9 cellular contexts compared by ENCODE assay signal in the genomic region with DNA sequence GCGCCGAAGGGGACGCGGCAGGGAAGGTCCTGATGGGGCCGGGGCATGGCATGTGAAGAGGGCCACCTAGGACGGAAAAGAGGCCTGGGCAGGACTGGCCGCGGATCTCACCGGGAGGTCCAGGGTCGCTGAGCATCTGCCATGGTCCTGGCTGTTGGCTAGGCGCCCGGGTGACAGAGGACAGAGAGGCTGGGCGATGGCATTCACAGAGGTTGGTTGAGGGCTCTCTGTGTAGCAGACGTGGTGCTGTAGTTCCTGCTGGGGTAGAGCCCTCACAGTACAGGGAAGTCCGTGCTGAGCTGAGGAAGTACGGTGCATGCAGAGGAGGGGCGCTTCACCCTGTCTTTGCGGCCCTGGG. TPM values are rescaled to one million over a fixed set of nuclear protein-coding genes. Genes with fewer than 3 reads are reported as not detected.
DNase-seq lines count a peak whose midpoint lies in the region; ATAC-seq and TF ChIP-seq lines count a peak whose summit lies in the region.
"Had no signal": no experiment of that assay in that cellular context is flagged by ENCODE, and none has a peak within 500 bp of the region (broad histone marks: within the 10 kb centered on the region; RNA-seq: fewer than 3 reads in every experiment).

No MANE protein-coding gene starts in this region.

- peaks cover 67% of the 10 kb centered on the region for H3K4me1 Mint-ChIP-seq in activated CD8-positive, alpha-beta memory T cell treated with anti-CD3 and anti-CD28 coated beads, Interleukin-2, amount 10 ng/mL, durations not matched to agents 7 days and 5 days
- H3K4me1 Mint-ChIP-seq in MCF 10A (ENCODE audit: insufficient read depth, unreplicated experiment) = peaks cover 12% of the 10 kb centered on the region

- BruUV-seq in MCF 10A (replicated peaks; lab: Mats Ljungman, UMichigan) = no TSS peak

- peak overlapping the region; percentile 91 for H3K27ac Mint-ChIP-seq in activated CD8-positive, alpha-beta memory T cell treated with anti-CD3 and anti-CD28 coated beads, Interleukin-2, amount 10 ng/mL, durations not matched to agents 7 days and 5 days
- no peak overlapping the region for H3K27ac Mint-ChIP-seq in MCF 10A (ENCODE audit: low read depth, unreplicated experiment)

- H3K4me3 ChIP-seq in SK-N-MC = peak overlapping the region; percentile 86
- H3K4me3 ChIP-seq in kidney epithelial cell (ENCODE audit: low read depth, low read length) = peak overlapping the region; percentile 73

- no peaks in the 10 kb centered on the region for H3K27me3 Mint-ChIP-seq in activated CD8-positive, alpha-beta memory T cell treated with anti-CD3 and anti-CD28 coated beads, Interleukin-2, amount 10 ng/mL, durations not matched to agents 7 days and 5 days
- no peaks in the 10 kb centered on the region for H3K27me3 Mint-ChIP-seq in MCF 10A (ENCODE audit: insufficient read depth, unreplicated experiment)

- POLR2A ChIA-PET in MCF 10A (lab: Yijun Ruan, JAX) = interaction anchor here (0.6 to 8.5 kb wide), 25 partner anchors 9 to 374 kb away, joined by 3 to 134 read pairs (median 3); a partner anchor contains a TSS

- peak; percentile 58 for DNase-seq in activated CD8-positive, alpha-beta memory T cell treated with anti-CD3 and anti-CD28 coated beads, Interleukin-2, amount 10 ng/mL, durations not matched to agents 7 days and 5 days
- DNase-seq in activated CD8-positive, alpha-beta memory T cell treated with anti-CD3 and anti-CD28 coated beads, Interleukin-2, amount 50 U/mL, for 4 hours = no peak
- DNase-seq in SK-N-MC (ENCODE audit: low read depth, low spot score) (no peak), MCF 10A (ENCODE audit: unreplicated experiment) (no peak), kidney epithelial cell (ENCODE audit: low read depth) (no peak)
- peak; percentile 8 for DNase-seq in stimulated activated CD4-positive, alpha-beta T cell treated with anti-CD3 and anti-CD28 coated beads, Interleukin-4, amount 100 ng/mL, for 48 hours (ENCODE audit: low read depth in 2 of 2)

- peaks cover 14% of the 10 kb centered on the region for H3K36me3 ChIP-seq in SK-N-MC (ENCODE audit: insufficient read depth, low read length)
- no peaks in the 10 kb centered on the region for H3K36me3 ChIP-seq in kidney epithelial cell (ENCODE audit: control insufficient read depth, insufficient read depth, low read length)

- H3K27ac ChIP-seq in SK-N-MC = no peak overlapping the region

- TF ChIP-seq CTCF in MCF 10A (IDR thresholded peaks at IDR 0.05; ENCODE audit: unreplicated experiment) (no peak), kidney epithelial cell (IDR thresholded peaks at IDR 0.05; ENCODE audit: insufficient read depth, low read length, poor library complexity, severe bottlenecking) (no peak)

- peak; percentile 27 for ATAC-seq in activated CD8-positive, alpha-beta memory T cell treated with anti-CD3 and anti-CD28 coated beads, Interleukin-2, amount 10 ng/mL, durations not matched to agents 7 days and 5 days
- peak; percentile 18 for ATAC-seq in HG03139 (IDR thresholded peaks at IDR 0.05; ENCODE audit: unreplicated experiment)
- ATAC-seq in GM19324 (IDR thresholded peaks at IDR 0.05; ENCODE audit: low FRiP score, unreplicated experiment) = no peak

- peak overlapping the region; percentile 69 for H3K9ac ChIP-seq in SK-N-MC (ENCODE audit: insufficient read length)

- no peaks in the 10 kb centered on the region for H3K9me3 ChIP-seq in SK-N-MC (ENCODE audit: low read depth, low read length)

- no peaks in the 10 kb centered on the region for H3K9me3 Mint-ChIP-seq in activated CD8-positive, alpha-beta memory T cell treated with anti-CD3 and anti-CD28 coated beads, Interleukin-2, amount 10 ng/mL, durations not matched to agents 7 days and 5 days (ENCODE audit: low read depth)
- H3K9me3 Mint-ChIP-seq in MCF 10A (ENCODE audit: unreplicated experiment) = no peaks in the 10 kb centered on the region

- peaks cover 28% of the 10 kb centered on the region for H3K36me3 Mint-ChIP-seq in activated CD8-positive, alpha-beta memory T cell treated with anti-CD3 and anti-CD28 coated beads, Interleukin-2, amount 10 ng/mL, durations not matched to agents 7 days and 5 days
- H3K36me3 Mint-ChIP-seq in MCF 10A (ENCODE audit: insufficient read depth, unreplicated experiment) = peaks cover 22% of the 10 kb centered on the region

- no peaks in the 10 kb centered on the region for H3K27me3 ChIP-seq in kidney epithelial cell (ENCODE audit: control insufficient read depth, insufficient read depth, low read length)

- CTCF ChIA-PET in activated CD8-positive, alpha-beta memory T cell treated with anti-CD3 and anti-CD28 coated beads, Interleukin-2, amount 10 ng/mL, durations not matched to agents 7 days and 5 days (lab: Charles Lee) = interaction anchor here (0.9 to 5.0 kb wide), 8 partner anchors 9 to 193 kb away, joined by 3 to 57 read pairs (median 6); a partner anchor contains a TSS
- CTCF ChIA-PET in MCF 10A (lab: Yijun Ruan, JAX) = interaction anchor here (0.5 to 46.8 kb wide), 11 partner anchors 11 to 260 kb away, joined by 3 to 1231 read pairs (median 4); a partner anchor contains a TSS

- intact Hi-C loops in MCF 10A (cut with micrococcal nuclease) = loop anchor here (5.0 kb wide), 2 partner anchors 36 to 86 kb away; a partner anchor contains a TSS

- peak overlapping the region; percentile 99 for H3K4me3 Mint-ChIP-seq in activated CD8-positive, alpha-beta memory T cell treated with anti-CD3 and anti-CD28 coated beads, Interleukin-2, amount 10 ng/mL, durations not matched to agents 7 days and 5 days
- peak overlapping the region; percentile 82 for H3K4me3 Mint-ChIP-seq in MCF 10A (ENCODE audit: unreplicated experiment)

RNA-seq across cellular contexts. Expression of a gene that starts 0.4 kb away (rescaled TPM):
- total RNA-seq in activated CD8-positive, alpha-beta memory T cell treated with anti-CD3 and anti-CD28 coated beads, Interleukin-2, amount 10 ng/mL, durations not matched to agents 7 days and 5 days = 10 to 100 TPM; 26.7 to 32.1 TPM
- total RNA-seq in MCF 10A (2022) = 7.7 and 8.0 TPM in 2 replicates
- 8.6 and 11.9 TPM in 2 replicates for total RNA-seq in kidney epithelial cell

RNA-seq across cellular contexts. Expression of a gene that starts 13.0 kb away (rescaled TPM):
- 10 to 100 TPM; 27.2 to 27.3 TPM for total RNA-seq in activated CD8-positive, alpha-beta memory T cell treated with anti-CD3 and anti-CD28 coated beads, Interleukin-2, amount 10 ng/mL, durations not matched to agents 7 days and 5 days
- total RNA-seq in MCF 10A (2022) = 69.5 and 86.6 TPM in 2 replicates
- total RNA-seq in kidney epithelial cell = 30.3 and 30.7 TPM in 2 replicates

RNA-seq across cellular contexts. Expression of a gene that starts 20.8 kb away (rescaled TPM):
- total RNA-seq in activated CD8-positive, alpha-beta memory T cell treated with anti-CD3 and anti-CD28 coated beads, Interleukin-2, amount 10 ng/mL, durations not matched to agents 7 days and 5 days = not detected
- total RNA-seq in MCF 10A (2022) (not detected in 2 replicates), kidney epithelial cell (not detected in 2 replicates)
- total RNA-seq: pulmonary artery endothelial cell had no signal

Comparison
In these comparisons a context has a peak if more than half of its experiments do, and no peak if none do; other contexts are left out.
1. DNase-seq: peak in activated CD8-positive, alpha-beta memory T cell treated with anti-CD3 and anti-CD28 coated beads, Interleukin-2, amount 10 ng/mL, durations not matched to agents 7 days and 5 days (single experiment) and stimulated activated CD4-positive, alpha-beta T cell treated with anti-CD3 and anti-CD28 coated beads, Interleukin-4, amount 100 ng/mL, for 48 hours (2 of 2); none in activated CD8-positive, alpha-beta memory T cell treated with anti-CD3 and anti-CD28 coated beads, Interleukin-2, amount 50 U/mL, for 4 hours (single experiment), SK-N-MC (single experiment), MCF 10A (single experiment) and kidney epithelial cell (single experiment).